Comparison of ENCODE assay signal across 8 cellular contexts in the genomic region with DNA sequence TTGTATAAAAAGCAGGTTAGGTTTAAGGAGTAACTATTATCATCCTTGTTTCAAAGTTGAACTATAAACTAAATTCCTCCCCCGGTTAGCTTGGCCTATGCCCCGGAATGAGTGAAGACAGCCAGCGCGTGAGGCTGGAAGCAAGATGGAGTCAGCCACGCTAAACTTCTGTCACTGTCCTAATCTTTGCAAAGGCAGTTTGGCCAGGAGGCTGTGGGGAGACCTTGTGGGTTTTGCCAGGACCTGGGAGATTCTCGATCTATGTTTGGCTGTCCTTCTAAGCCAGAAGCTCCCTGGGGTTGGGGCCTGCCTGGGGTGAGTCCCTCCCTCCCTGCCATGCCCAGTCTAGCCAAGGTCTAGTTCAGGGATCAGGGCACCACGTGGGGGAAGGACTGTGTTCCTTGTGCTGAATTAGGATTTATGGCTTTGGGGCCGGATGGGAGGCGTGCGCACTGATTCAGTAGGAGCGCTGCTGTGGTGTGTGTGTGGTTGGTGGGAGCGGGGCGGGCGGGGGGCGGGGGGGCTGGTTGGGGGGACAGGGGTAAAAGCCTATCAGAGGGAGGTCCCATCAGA. TPM values are rescaled to one million over a fixed set of nuclear protein-coding genes. Genes with fewer than 3 reads are reported as not detected.
DNase-seq lines count a peak whose midpoint lies in the region; ATAC-seq and TF ChIP-seq lines count a peak whose summit lies in the region.

No MANE protein-coding gene starts in this region.

- intact Hi-C loops in transverse colon (cut with DNase I; ENCODE audit: low total_unique reads), result no loop called here

- in situ Hi-C loops in transverse colon (cut with MboI; ENCODE audit: low pct_ligation_motif_present in 1 of 4, low pct_unique_long_range_greater_than_20kb in 1 of 4, low sequenced_read_pairs in 3 of 4), result no loop called here

- WGBS in mesodermal cell (ENCODE audit: insufficient coverage in 2 of 2), 2 experiments, result 86 to 96% methylated on average over 3 to 7 of the region's 15 CpGs
- 11% methylated on average over 15 of the region's 15 CpGs; no CpG with 5 or more reads in 1 of the 2 donors for WGBS in transverse colon (ENCODE audit: low coverage in 1 of 2), 2 donors

- H3K4me1 Mint-ChIP-seq in GM23338, result peaks cover 9% of the 10 kb centered on the region
- H3K4me1 Mint-ChIP-seq in T-helper 1 cell treated with Interleukin-12 subunit alpha and Interleukin-12 subunit beta and Interleukin-4 antibody, amounts not matched to agents 30 μg/mL and 1 μg/mL, for 36 hours (ENCODE audit: low read depth), result peaks cover 13% of the 10 kb centered on the region

- peaks cover 35% of the 10 kb centered on the region for H3K79me2 ChIP-seq in GM23338 (replicated peaks; ENCODE audit: insufficient read depth)

- TF ChIP-seq CTCF in GM23338 (conservative IDR thresholded peaks at IDR 0.05; ENCODE audit: low read depth in 2 of 2), result no peak
- no peak for TF ChIP-seq CTCF in transverse colon (IDR thresholded peaks at IDR 0.05)

- H3K27me3 Mint-ChIP-seq in GM23338 (ENCODE audit: insufficient read depth, low read depth, poor library complexity), result peaks cover 9% of the 10 kb centered on the region
- H3K27me3 Mint-ChIP-seq in T-helper 1 cell treated with Interleukin-12 subunit alpha and Interleukin-12 subunit beta and Interleukin-4 antibody, amounts not matched to agents 30 μg/mL and 1 μg/mL, for 36 hours (ENCODE audit: low read depth), result peaks cover 18% of the 10 kb centered on the region

- TF ChIP-seq POLR2A in transverse colon (IDR thresholded peaks at IDR 0.05), result no peak

- H2AFZ ChIP-seq in GM23338, result peak overlapping the region; percentile 95

- H3K36me3 ChIP-seq in GM23338 (ENCODE audit: insufficient read depth) (no peaks in the 10 kb centered on the region), mesodermal cell (ENCODE audit: control insufficient read depth, insufficient read depth, low read length) (peaks cover 9% of the 10 kb centered on the region), transverse colon (no peaks in the 10 kb centered on the region)

- H3K27ac ChIP-seq in GM23338 (ENCODE audit: low read depth) (no peak overlapping the region), cingulate gyrus (ENCODE audit: low read depth, low read length) (peak overlapping the region; percentile 49), mesodermal cell (ENCODE audit: low read depth, low read length, severe bottlenecking) (no peak overlapping the region), transverse colon (peak overlapping the region; percentile 81 to 96 (median 90))

- H3K4me2 ChIP-seq in GM23338, result peak overlapping the region; percentile 83

- no peaks in the 10 kb centered on the region; the same call in 2 of the 3 replicates for H3K36me3 Mint-ChIP-seq in GM23338 (ENCODE audit: low read depth)
- H3K36me3 Mint-ChIP-seq in T-helper 1 cell treated with Interleukin-12 subunit alpha and Interleukin-12 subunit beta and Interleukin-4 antibody, amounts not matched to agents 30 μg/mL and 1 μg/mL, for 36 hours (ENCODE audit: low read depth), result no peaks in the 10 kb centered on the region

- H3K4me1 ChIP-seq in GM23338 (ENCODE audit: insufficient read depth), result peaks cover 7% of the 10 kb centered on the region
- peaks cover 3% of the 10 kb centered on the region for H3K4me1 ChIP-seq in mesodermal cell (ENCODE audit: control insufficient read depth, insufficient read depth, low read length, poor library complexity, severe bottlenecking)
- peaks cover 19 to 35% (median 32%) of the 10 kb centered on the region in 4 donors for H3K4me1 ChIP-seq in transverse colon

- H3K27me3 ChIP-seq in GM23338 (ENCODE audit: insufficient read depth) (no peaks in the 10 kb centered on the region), transverse colon (no peaks in the 10 kb centered on the region)

- ATAC-seq in GM23338 (peak; percentile 3; the same call in 2 of the 3 replicates), HG02642 (IDR thresholded peaks at IDR 0.05; ENCODE audit: poor library complexity, unreplicated experiment) (no peak)

- peak overlapping the region; percentile 72; the same call in 1 of the 2 replicates for H3K4me3 ChIP-seq in GM23338
- peak overlapping the region; percentile 64 for H3K4me3 ChIP-seq in mesodermal cell (ENCODE audit: extremely low read depth, insufficient read depth, low read length, poor library complexity, severe bottlenecking)
- H3K4me3 ChIP-seq in transverse colon, result peak overlapping the region in 3 of 4 donors; percentile 73 to 81 (median 75)

- DNase-seq in GM23338 (ENCODE audit: low spot score), result no peak
- DNase-seq in transverse colon, result peak; percentile 63
- no peak for DNase-seq in NCI-H1436 (lab: John Stamatoyannopoulos, UW)
- no peak for DNase-seq in hippocampal formation (lab: John Stamatoyannopoulos, UW)

- H3F3A ChIP-seq in GM23338 (replicated peaks; ENCODE audit: low read depth), result peaks cover 12% of the 10 kb centered on the region; the same call in 1 of the 2 replicates

- H3K9me3 ChIP-seq in mesodermal cell (ENCODE audit: control insufficient read depth, low read length) (no peaks in the 10 kb centered on the region), transverse colon (no peaks in the 10 kb centered on the region)

- TF ChIP-seq EP300 in transverse colon (IDR thresholded peaks at IDR 0.05; ENCODE audit: low read depth), result no peak

- H3K9me2 ChIP-seq in GM23338 (ENCODE audit: insufficient read depth), result no peaks in the 10 kb centered on the region

- H3K9me3 Mint-ChIP-seq in GM23338, result peaks cover 2% of the 10 kb centered on the region; the same call in 2 of the 3 replicates
- H3K9me3 Mint-ChIP-seq in T-helper 1 cell treated with Interleukin-12 subunit alpha and Interleukin-12 subunit beta and Interleukin-4 antibody, amounts not matched to agents 30 μg/mL and 1 μg/mL, for 36 hours, result no peaks in the 10 kb centered on the region

- peaks cover 7% of the 10 kb centered on the region for H4K20me1 ChIP-seq in GM23338 (replicated peaks; ENCODE audit: insufficient read depth)

- H3K4me3 Mint-ChIP-seq in GM23338, result peak overlapping the region; percentile 68
- H3K4me3 Mint-ChIP-seq in T-helper 1 cell treated with Interleukin-12 subunit alpha and Interleukin-12 subunit beta and Interleukin-4 antibody, amounts not matched to agents 30 μg/mL and 1 μg/mL, for 36 hours, result peak overlapping the region; percentile 70

- no peak overlapping the region for H3K27ac Mint-ChIP-seq in GM23338
- peak overlapping the region; percentile 79 for H3K27ac Mint-ChIP-seq in T-helper 1 cell treated with Interleukin-12 subunit alpha and Interleukin-12 subunit beta and Interleukin-4 antibody, amounts not matched to agents 30 μg/mL and 1 μg/mL, for 36 hours

TF ChIP-seq in GM23338, 12 proteins besides CTCF, POLR2A, EP300 and RAD21 (continues in another document):
- TF ChIP-seq CREB1 (CRISPR knock-in tag; IDR thresholded peaks at IDR 0.05; ENCODE audit: low read depth), result no peak
- TF ChIP-seq, protein P1, sequence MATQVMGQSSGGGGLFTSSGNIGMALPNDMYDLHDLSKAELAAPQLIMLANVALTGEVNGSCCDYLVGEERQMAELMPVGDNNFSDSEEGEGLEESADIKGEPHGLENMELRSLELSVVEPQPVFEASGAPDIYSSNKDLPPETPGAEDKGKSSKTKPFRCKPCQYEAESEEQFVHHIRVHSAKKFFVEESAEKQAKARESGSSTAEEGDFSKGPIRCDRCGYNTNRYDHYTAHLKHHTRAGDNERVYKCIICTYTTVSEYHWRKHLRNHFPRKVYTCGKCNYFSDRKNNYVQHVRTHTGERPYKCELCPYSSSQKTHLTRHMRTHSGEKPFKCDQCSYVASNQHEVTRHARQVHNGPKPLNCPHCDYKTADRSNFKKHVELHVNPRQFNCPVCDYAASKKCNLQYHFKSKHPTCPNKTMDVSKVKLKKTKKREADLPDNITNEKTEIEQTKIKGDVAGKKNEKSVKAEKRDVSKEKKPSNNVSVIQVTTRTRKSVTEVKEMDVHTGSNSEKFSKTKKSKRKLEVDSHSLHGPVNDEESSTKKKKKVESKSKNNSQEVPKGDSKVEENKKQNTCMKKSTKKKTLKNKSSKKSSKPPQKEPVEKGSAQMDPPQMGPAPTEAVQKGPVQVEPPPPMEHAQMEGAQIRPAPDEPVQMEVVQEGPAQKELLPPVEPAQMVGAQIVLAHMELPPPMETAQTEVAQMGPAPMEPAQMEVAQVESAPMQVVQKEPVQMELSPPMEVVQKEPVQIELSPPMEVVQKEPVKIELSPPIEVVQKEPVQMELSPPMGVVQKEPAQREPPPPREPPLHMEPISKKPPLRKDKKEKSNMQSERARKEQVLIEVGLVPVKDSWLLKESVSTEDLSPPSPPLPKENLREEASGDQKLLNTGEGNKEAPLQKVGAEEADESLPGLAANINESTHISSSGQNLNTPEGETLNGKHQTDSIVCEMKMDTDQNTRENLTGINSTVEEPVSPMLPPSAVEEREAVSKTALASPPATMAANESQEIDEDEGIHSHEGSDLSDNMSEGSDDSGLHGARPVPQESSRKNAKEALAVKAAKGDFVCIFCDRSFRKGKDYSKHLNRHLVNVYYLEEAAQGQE (IDR thresholded peaks at IDR 0.05; ENCODE audit: unreplicated experiment), result no peak
- no peak for TF ChIP-seq EZH2 (IDR thresholded peaks at IDR 0.05; ENCODE audit: low read depth, unreplicated experiment)

RNA-seq across cellular contexts. Expression of gene GTF2IRD1, which starts 0.9 kb away (rescaled TPM):
- total RNA-seq in GM23338 (2014; rRNA removed; shearing (Covaris generic)), result 21.9 and 28.7 TPM in 2 replicates
- 37.1 and 40.9 TPM in 2 replicates for polyA plus RNA-seq in GM23338 (2016; fragmentation: Nextera tagmentation; extraction: Ambion mirVana)
- 47.0 TPM for polyA plus RNA-seq in mesodermal cell (2013, experiment 1 of 2)
- polyA plus RNA-seq in mesodermal cell (2013, experiment 2 of 2), result 40.2 TPM
- 10 to 100 TPM in 3 of 4 donors, 1 to 10 TPM in 1; 4.6 to 22.4 (median 14.7) TPM for total RNA-seq in transverse colon

Comparison
In these comparisons a context has a peak if more than half of its experiments do, and no peak if none do; other contexts are left out.
1. H3K27ac ChIP-seq: peak in cingulate gyrus (single experiment) and transverse colon (4 of 4); none in GM23338 (single experiment) and mesodermal cell (single experiment).
2. Peak in every context shown above with its lines, with median percentiles within 50 percentile points of each other: H3K4me3 ChIP-seq.